In genomic region chr3:45689787-45690145, GRCh38 we compare ENCODE assay signal across 8 cellular contexts. TPM values are rescaled to one million over a fixed set of nuclear protein-coding genes. Genes with fewer than 3 reads are reported as not detected.
DNase-seq lines count a peak whose midpoint lies in the region; ATAC-seq and TF ChIP-seq lines count a peak whose summit lies in the region.

No MANE protein-coding gene starts in this region.

- H3K27ac Mint-ChIP-seq in progenitor cell of endocrine pancreas = peak overlapping the region; percentile 100

- DNase-seq in GM06990 (ENCODE audit: extremely low read depth, insufficient read length) (no peak), RWPE2 (ENCODE audit: low spot score) (no peak), esophagus muscularis mucosa (ENCODE audit: extremely low spot score) (no peak), progenitor cell of endocrine pancreas (ENCODE audit: low spot score, unreplicated experiment) (no peak), COLO829 (ENCODE audit: low spot score) (no peak), SHP77 treated with DMSO at 0.1 percent for 48 hours (lab: John Stamatoyannopoulos, UW) (no peak), mesenteric fat pad (ENCODE audit: low spot score) (no peak)

- H3K27me3 ChIP-seq in GM06990 (replicated peaks; ENCODE audit: control insufficient read depth, insufficient read depth, low read length) = no peaks in the 10 kb centered on the region
- H3K27me3 ChIP-seq in RWPE2 (ENCODE audit: insufficient read depth, poor library complexity, severe bottlenecking) = no peaks in the 10 kb centered on the region
- no peaks in the 10 kb centered on the region for H3K27me3 ChIP-seq in esophagus muscularis mucosa

- H3K27ac ChIP-seq in RWPE2 (ENCODE audit: poor library complexity, severe bottlenecking) (peak overlapping the region; percentile 65), esophagus muscularis mucosa (replicated peaks in 1 of 4) (peak overlapping the region; percentile 85 to 95 (median 92))

- TF ChIP-seq CTCF in GM06990 (IDR thresholded peaks at IDR 0.05; ENCODE audit: insufficient read depth, low read length, poor library complexity, severe bottlenecking) = no peak
- TF ChIP-seq CTCF in RWPE2 (IDR thresholded peaks at IDR 0.05; ENCODE audit: poor library complexity, severe bottlenecking) = no peak
- TF ChIP-seq CTCF in esophagus muscularis mucosa (IDR thresholded peaks at IDR 0.05) = no peak
- TF ChIP-seq CTCF in progenitor cell of endocrine pancreas (IDR thresholded peaks at IDR 0.05; ENCODE audit: unreplicated experiment) = no peak

- 2% methylated on average over 8 of the region's 8 CpGs for WGBS in esophagus muscularis mucosa

- H3K36me3 Mint-ChIP-seq in progenitor cell of endocrine pancreas (ENCODE audit: insufficient read depth) = peaks cover 11% of the 10 kb centered on the region

- H3K4me3 Mint-ChIP-seq in progenitor cell of endocrine pancreas (ENCODE audit: low read depth) = peak overlapping the region; percentile 91

- peak overlapping the region; percentile 75 for H3K4me3 ChIP-seq in GM06990 (replicated peaks; ENCODE audit: low read depth, low read length)
- H3K4me3 ChIP-seq in RWPE2 (ENCODE audit: severe bottlenecking) = peak overlapping the region; percentile 66
- H3K4me3 ChIP-seq in esophagus muscularis mucosa = peak overlapping the region; percentile 65 to 82 (median 82)

- H3K4me1 ChIP-seq in RWPE2 (ENCODE audit: insufficient read depth, poor library complexity, severe bottlenecking) = peaks cover 10% of the 10 kb centered on the region
- peaks cover 51 to 63% (median 59%) of the 10 kb centered on the region in 4 donors for H3K4me1 ChIP-seq in esophagus muscularis mucosa

- no peak for ATAC-seq in RWPE2 (ENCODE audit: low read depth)
- ATAC-seq in HG03139 (IDR thresholded peaks at IDR 0.05; ENCODE audit: unreplicated experiment) = no peak

- no peaks in the 10 kb centered on the region for H3K27me3 Mint-ChIP-seq in progenitor cell of endocrine pancreas

- H3K9me3 ChIP-seq in RWPE2 (ENCODE audit: severe bottlenecking) (no peaks in the 10 kb centered on the region), esophagus muscularis mucosa (no peaks in the 10 kb centered on the region)

- H3K36me3 ChIP-seq in GM06990 (ENCODE audit: control insufficient read depth, insufficient read depth, low read length) (no peaks in the 10 kb centered on the region; the same call in 1 of the 2 replicates), RWPE2 (ENCODE audit: low read depth) (peaks cover 13% of the 10 kb centered on the region; the same call in 1 of the 2 replicates), esophagus muscularis mucosa (peaks cover 0 to 5% (median 0%) of the 10 kb centered on the region in 4 donors)

- H3K4me1 Mint-ChIP-seq in progenitor cell of endocrine pancreas (ENCODE audit: low read depth) = peaks cover 35% of the 10 kb centered on the region

- H3K9me3 Mint-ChIP-seq in progenitor cell of endocrine pancreas (ENCODE audit: low read depth) = no peaks in the 10 kb centered on the region

- intact Hi-C loops in esophagus muscularis mucosa (cut with DNase I) = no loop called here

- TF ChIP-seq POLR2A in esophagus muscularis mucosa (IDR thresholded peaks at IDR 0.05; ENCODE audit: low read depth) = no peak

- TF ChIP-seq EP300 in esophagus muscularis mucosa (IDR thresholded peaks at IDR 0.05) = no peak

RNA-seq across cellular contexts. Expression of gene SACM1L, which starts 0.6 kb away (rescaled TPM):
- total RNA-seq in esophagus muscularis mucosa (10 to 100 TPM; 33.2 to 37.4 (median 36.2) TPM), progenitor cell of endocrine pancreas (56.7 and 61.3 TPM in 2 replicates), mesenteric fat pad (45.1 TPM)
